Comparison of ENCODE assay signal across 22 cellular contexts in genomic region chrX:35339796-35340195, GRCh38.
"Had no signal": no experiment of that assay in that cellular context is flagged by ENCODE, and none has a peak within 500 bp of the region (broad histone marks: within the 10 kb centered on the region; RNA-seq: fewer than 3 reads in every experiment).

No MANE protein-coding gene starts in this region.

- H3K4me1 ChIP-seq: ascending aorta, left lung, lower lobe of right lung, prostate gland, right atrium auricular region, spleen, tibial nerve had no signal

- H3K27ac ChIP-seq: ascending aorta, left lung, lower lobe of right lung, neutrophil, ovary, prostate gland, right atrium auricular region, spleen, tibial nerve had no signal

- ATAC-seq: left lung, lower lobe of right lung, mucosa of descending colon had no signal

- DNase-seq: activated CD4-positive, alpha-beta memory T cell treated with anti-CD3 and anti-CD28 coated beads, Interleukin-2, amount 10 ng/mL, durations not matched to agents 7 days and 5 days; activated CD4-positive, alpha-beta T cell treated with anti-CD3 and anti-CD28 coated beads for 1 hour; activated CD4-positive, alpha-beta T cell treated with anti-CD3 and anti-CD28 coated beads, Interleukin-2, amount 10 ng/mL, durations not matched to agents 7 days and 5 days; activated CD8-positive, alpha-beta memory T cell treated with anti-CD3 and anti-CD28 coated beads, Interleukin-2, amount 50 U/mL, for 48 hours; activated gamma-delta T cell; activated naive CD4-positive, alpha-beta T cell treated with anti-CD3 and anti-CD28 coated beads, Interleukin-2, amount 10 ng/mL, durations not matched to agents 7 days and 5 days; activated naive CD8-positive, alpha-beta T cell treated with anti-CD3 and anti-CD28 coated beads, Interleukin-2, amount 10 ng/mL, durations not matched to agents 7 days and 5 days; activated T-cell treated with anti-CD3 and anti-CD28 coated beads, Interleukin-2, amount 50 U/mL, for 24 hours; dermis blood vessel endothelial cell; effector CD4-positive, alpha-beta T cell; left lung; lower lobe of right lung; mucosa of descending colon; ovary; spleen; stimulated activated naive CD4-positive, alpha-beta T cell; T-helper 2 cell had no signal

- H3K36me3 ChIP-seq: ascending aorta, left lung, lower lobe of right lung, neutrophil, ovary, prostate gland, right atrium auricular region, spleen, tibial nerve had no signal

- H3K9me3 ChIP-seq: ascending aorta, left lung, lower lobe of right lung, mucosa of descending colon, neutrophil, ovary, prostate gland, right atrium auricular region, spleen, tibial nerve had no signal

- H3K4me3 ChIP-seq: ascending aorta, left lung, lower lobe of right lung, mucosa of descending colon, ovary, prostate gland, right atrium auricular region, spleen, tibial nerve had no signal

- H3K27me3 ChIP-seq: ascending aorta, left lung, neutrophil, ovary, right atrium auricular region, spleen had no signal
